Comparison of ENCODE assay signal across 1 cellular context in genomic region chr10:92650864-92651263, GRCh38. TPM values are rescaled to one million over a fixed set of nuclear protein-coding genes. Genes with fewer than 3 reads are reported as not detected.
"Had no signal": no experiment of that assay in that cellular context is flagged by ENCODE, and none has a peak within 500 bp of the region (broad histone marks: within the 10 kb centered on the region; RNA-seq: fewer than 3 reads in every experiment).

No MANE protein-coding gene starts in this region.

RNA-seq across cellular contexts. Expression of gene HHEX, which starts 38.9 kb away (rescaled TPM):
- total RNA-seq: neural crest cell had no signal
